In genomic region chr7:154304231-154304630, GRCh38 we compare ENCODE assay signal across 15 cellular contexts.
DNase-seq lines count a peak whose midpoint lies in the region; ATAC-seq and TF ChIP-seq lines count a peak whose summit lies in the region.
"Had no signal": no experiment of that assay in that cellular context is flagged by ENCODE, and none has a peak within 500 bp of the region (broad histone marks: within the 10 kb centered on the region; RNA-seq: fewer than 3 reads in every experiment).

No MANE protein-coding gene starts in this region.

- no peak overlapping the region for H2BK12ac ChIP-seq in neuronal stem cell (ENCODE audit: low read length)

- H3K27me3 ChIP-seq in HUES64 (ENCODE audit: insufficient read depth, low read length): peaks cover 21% of the 10 kb centered on the region
- peaks cover 0 to 47% (median 2%) of the 10 kb centered on the region in 3 experiments for H3K27me3 ChIP-seq in neuronal stem cell (ENCODE audit: control insufficient read depth in 3 of 3, insufficient read depth in 3 of 3, low read depth in 1 of 3, low read length in 3 of 3)

- H3K27ac ChIP-seq in HUES64 (ENCODE audit: low read depth, low read length) (no peak overlapping the region), neuronal stem cell (replicated peaks; ENCODE audit: low read length) (no peak overlapping the region)
- H3K27ac ChIP-seq: SK-N-MC had no signal

- WGBS in HUES64: 52% methylated on average over 4 of the region's 4 CpGs
- WGBS in neuronal stem cell (ENCODE audit: extremely low coverage in 2 of 2, insufficient read length in 2 of 2, insufficient replicate concordance in 1 of 2), 2 donors: no CpG with 5 or more reads among the region's 4 CpGs

- no peak overlapping the region for H3K27ac Mint-ChIP-seq in endothelial cell (ENCODE audit: unreplicated experiment)
- no peak overlapping the region for H3K27ac Mint-ChIP-seq in CD14-positive monocyte
- no peak overlapping the region for H3K27ac Mint-ChIP-seq in T-cell
- H3K27ac Mint-ChIP-seq: CD4-positive, alpha-beta T cell had no signal

- peaks cover 4% of the 10 kb centered on the region for H3K27me3 Mint-ChIP-seq in endothelial cell (ENCODE audit: unreplicated experiment)
- H3K27me3 Mint-ChIP-seq in CD14-positive monocyte (ENCODE audit: low read depth in 3 of 3): peaks cover 4 to 16% (median 10%) of the 10 kb centered on the region in 3 donors
- peaks cover 0 to 9% of the 10 kb centered on the region in 2 donors for H3K27me3 Mint-ChIP-seq in T-cell
- H3K27me3 Mint-ChIP-seq: CD4-positive, alpha-beta T cell had no signal

- H3K9me3 ChIP-seq in HUES64 (ENCODE audit: insufficient read depth, low read depth, low read length) (no peaks in the 10 kb centered on the region), neuronal stem cell (replicated peaks in 1 of 2; ENCODE audit: control insufficient read depth in 2 of 2, insufficient read depth in 1 of 2, low read depth in 1 of 2, low read length in 2 of 2) (no peaks in the 10 kb centered on the region)

- H3K4ac ChIP-seq in neuronal stem cell (ENCODE audit: low read length): no peak overlapping the region

- H3K4me3 Mint-ChIP-seq in endothelial cell (ENCODE audit: unreplicated experiment) (peak overlapping the region; percentile 71), CD14-positive monocyte (peak overlapping the region in 1 of 2 donors; percentile 43), T-cell (no peak overlapping the region)
- H3K4me3 Mint-ChIP-seq: CD4-positive, alpha-beta T cell had no signal

- H2BK5ac ChIP-seq in neuronal stem cell (ENCODE audit: low read length): no peak overlapping the region

- no peak overlapping the region for H2AFZ ChIP-seq in neuronal stem cell (ENCODE audit: low read length)

- in situ Hi-C loops in G401 (cut with HindIII; ENCODE audit: low sequenced_read_pairs): no loop called here

- H3K36me3 Mint-ChIP-seq in endothelial cell (ENCODE audit: low read depth, unreplicated experiment) (no peaks in the 10 kb centered on the region), CD14-positive monocyte (no peaks in the 10 kb centered on the region), T-cell (no peaks in the 10 kb centered on the region)

- POLR2A ChIA-PET in T-cell (lab: Charles Lee): no interaction called here

- no peak overlapping the region for H3K4me2 ChIP-seq in neuronal stem cell (ENCODE audit: insufficient read depth, low read length, poor library complexity, severe bottlenecking)

- CTCF ChIA-PET in T-cell (lab: Charles Lee): no interaction called here

- H3K18ac ChIP-seq in neuronal stem cell (ENCODE audit: low read length): no peak overlapping the region

- intact Hi-C loops in CD14-positive monocyte (cut with micrococcal nuclease): no loop called here

- H3K14ac ChIP-seq in neuronal stem cell (ENCODE audit: low read length): no peak overlapping the region

- H2BK120ac ChIP-seq in neuronal stem cell (ENCODE audit: low read depth, low read length): no peak overlapping the region

- H2AK5ac ChIP-seq in neuronal stem cell (ENCODE audit: low read depth, low read length): peak overlapping the region; percentile 58

- no peak overlapping the region for H2BK15ac ChIP-seq in neuronal stem cell (ENCODE audit: low read length)

- H3K4me3 ChIP-seq in HUES64 (ENCODE audit: low read length): peak overlapping the region; percentile 53
- no peak overlapping the region for H3K4me3 ChIP-seq in neuronal stem cell (ENCODE audit: low read length in 2 of 2)
- H3K4me3 ChIP-seq: SK-N-MC had no signal

- DNase-seq in G401 (ENCODE audit: low spot score): peak; percentile 51
- no peak for DNase-seq in endothelial cell (ENCODE audit: low spot score)
- no peak for DNase-seq in neuronal stem cell (ENCODE audit: low spot score)
- DNase-seq in CD14-positive monocyte (ENCODE audit: low spot score): no peak
- no peak for DNase-seq in T-cell
- DNase-seq: AML-193; CD4-positive, alpha-beta T cell; DMS79; GF-D8; Karpas-422; MM.1S; NCI-H2081 treated with DMSO at 0.1 percent for 48 hours had no signal

- H3K4me1 ChIP-seq in HUES64 (ENCODE audit: insufficient read depth, low read length) (peaks cover 19% of the 10 kb centered on the region), neuronal stem cell (ENCODE audit: control insufficient read depth in 2 of 2, insufficient read depth in 1 of 2, low read depth in 1 of 2, low read length in 2 of 2) (peaks cover 0 to 13% of the 10 kb centered on the region in 2 donors)

- H3K4me1 Mint-ChIP-seq in endothelial cell (ENCODE audit: unreplicated experiment): peaks cover 4% of the 10 kb centered on the region
- no peaks in the 10 kb centered on the region for H3K4me1 Mint-ChIP-seq in CD14-positive monocyte
- H3K4me1 Mint-ChIP-seq in T-cell: no peaks in the 10 kb centered on the region

- no peak overlapping the region for H3K23ac ChIP-seq in neuronal stem cell (ENCODE audit: low read depth, low read length, poor library complexity)

- H4K91ac ChIP-seq in neuronal stem cell (ENCODE audit: low read depth, low read length, poor library complexity): no peak overlapping the region

- H3K9ac ChIP-seq in HUES64 (ENCODE audit: low read depth, low read length) (no peak overlapping the region), neuronal stem cell (ENCODE audit: low read depth, low read length, poor library complexity) (no peak overlapping the region)

- no peaks in the 10 kb centered on the region for H3K79me1 ChIP-seq in neuronal stem cell (ENCODE audit: low read depth, low read length)

- no peaks in the 10 kb centered on the region for H3K36me3 ChIP-seq in HUES64 (ENCODE audit: insufficient read depth, low read length)
- H3K36me3 ChIP-seq in neuronal stem cell (replicated peaks in 1 of 2; ENCODE audit: control insufficient read depth in 2 of 2, insufficient read depth in 2 of 2, low read length in 2 of 2): no peaks in the 10 kb centered on the region

- ATAC-seq in GM19035 (IDR thresholded peaks at IDR 0.05; ENCODE audit: unreplicated experiment): no peak
- no peak for ATAC-seq in T-cell (replicated peaks in 1 of 4)

- H4K8ac ChIP-seq in neuronal stem cell (ENCODE audit: low read depth, low read length): no peak overlapping the region

- TF ChIP-seq CTCF in endothelial cell (IDR thresholded peaks at IDR 0.05; ENCODE audit: unreplicated experiment): no peak
- no peak for TF ChIP-seq CTCF in CD14-positive monocyte (IDR thresholded peaks at IDR 0.05)

- H3K9me3 Mint-ChIP-seq in endothelial cell (ENCODE audit: unreplicated experiment): no peaks in the 10 kb centered on the region
- peaks cover 8 to 32% (median 19%) of the 10 kb centered on the region in 7 donors for H3K9me3 Mint-ChIP-seq in CD14-positive monocyte
- peaks cover 0 to 3% (median 0%) of the 10 kb centered on the region in 3 donors for H3K9me3 Mint-ChIP-seq in T-cell
- H3K9me3 Mint-ChIP-seq: CD4-positive, alpha-beta T cell had no signal
